ENCODE assay signal across 1 cellular context in the genomic region with DNA sequence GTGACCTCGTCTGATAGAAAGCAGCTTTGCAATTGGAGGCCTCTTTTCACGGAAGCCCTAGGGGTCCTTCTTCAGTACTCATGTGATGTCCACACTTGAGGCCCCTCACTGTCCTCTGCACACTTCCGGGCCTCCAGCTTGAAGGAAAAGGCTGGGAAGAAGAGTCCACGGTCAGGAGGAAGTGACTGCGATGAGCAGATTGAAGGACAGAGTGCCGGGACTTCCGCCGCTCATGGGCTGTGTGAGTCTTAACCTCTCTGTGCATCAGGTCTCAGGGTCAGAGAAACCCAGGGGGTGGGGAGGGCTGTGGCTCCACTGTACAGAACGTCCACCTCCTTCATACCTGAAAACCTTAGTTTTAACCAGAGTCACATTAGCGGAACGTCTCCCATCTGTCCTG.
TF ChIP-seq lines count a peak whose summit lies in the region.

No MANE protein-coding gene starts in this region.

TF ChIP-seq in HepG2, 621 proteins besides CTCF, POLR2A, EP300 and RAD21:
- TF ChIP-seq ZNF768 (CRISPR knock-in tag; IDR thresholded peaks at IDR 0.05), result 0 out of 2 replicates have a peak, but pooled peaks have one; percentile 52
- TF ChIP-seq MED13 (CRISPR knock-in tag; IDR thresholded peaks at IDR 0.05), result no peak
